Comparison of ENCODE assay signal across 23 cellular contexts in the genomic region with DNA sequence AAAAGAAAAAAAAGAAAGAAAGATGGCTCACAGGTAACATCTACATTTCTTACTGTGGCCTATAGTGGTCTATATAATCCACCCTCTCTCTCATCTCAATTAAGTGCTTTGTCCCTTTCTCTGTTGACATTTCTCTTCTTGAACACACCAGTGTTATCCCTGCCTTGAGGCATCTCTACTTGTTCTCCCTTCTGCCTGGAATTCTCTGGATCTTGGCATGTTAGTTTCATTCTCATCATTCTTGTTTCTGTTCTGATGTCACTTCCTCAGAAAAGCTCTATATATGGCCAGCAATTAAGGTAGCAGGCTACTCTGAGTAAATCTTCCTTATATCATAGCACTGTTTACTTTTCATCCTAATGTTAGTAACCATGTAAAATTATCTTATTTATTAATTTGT.
"Had no signal": no experiment of that assay in that cellular context is flagged by ENCODE, and none has a peak within 500 bp of the region (broad histone marks: within the 10 kb centered on the region; RNA-seq: fewer than 3 reads in every experiment).

No MANE protein-coding gene starts in this region.

- H2AFZ ChIP-seq: hepatocyte, parathyroid adenoma had no signal

- H3K27me3 ChIP-seq: esophagus squamous epithelium, gastroesophageal sphincter, heart left ventricle, hepatocyte, left lung, neutrophil, right lobe of liver, stomach, thyroid gland, vagina had no signal

- H3K79me2 ChIP-seq: hepatocyte, parathyroid adenoma had no signal

- H3K9ac ChIP-seq: parathyroid adenoma had no signal

- H3K27ac ChIP-seq: coronary artery, esophagus squamous epithelium, gastroesophageal sphincter, heart left ventricle, hepatocyte, left lung, neutrophil, parathyroid adenoma, right lobe of liver, stomach, thyroid gland, vagina had no signal

- H3K4me3 ChIP-seq: coronary artery, esophagus squamous epithelium, gastroesophageal sphincter, heart left ventricle, hepatocyte, left lung, mucosa of descending colon, right lobe of liver, stomach, thyroid gland, vagina had no signal

- H3K9me3 ChIP-seq: esophagus squamous epithelium, gastroesophageal sphincter, heart left ventricle, mucosa of descending colon, neutrophil, right lobe of liver, stomach, thyroid gland, vagina had no signal

- DNase-seq: dermis blood vessel endothelial cell; effector memory CD8-positive, alpha-beta T cell; erythroblast; esophagus squamous epithelium; foreskin fibroblast; heart left ventricle; left cardiac atrium; left lung; mesenchymal stem cell; mucosa of descending colon; naive B cell; right lobe of liver; stimulated activated CD4-positive, alpha-beta T cell treated with anti-CD3 and anti-CD28 coated beads, Interleukin-2, amount 100 ng/mL, for 24 hours; stimulated activated CD4-positive, alpha-beta T cell treated with anti-CD3 and anti-CD28 coated beads, Interleukin-4, amount 100 ng/mL, for 24 hours; stimulated activated naive CD4-positive, alpha-beta T cell treated with Interleukin-2 at 50 U/mL for 16 hours; stomach; thyroid gland had no signal

- H3K4me1 ChIP-seq: heart left ventricle, left lung, parathyroid adenoma, right lobe of liver, stomach, thyroid gland, vagina had no signal

- H3K4me2 ChIP-seq: hepatocyte had no signal

- H3K36me3 ChIP-seq: esophagus squamous epithelium, heart left ventricle, left lung, neutrophil, right lobe of liver, stomach, thyroid gland, vagina had no signal
